In the genomic region with DNA sequence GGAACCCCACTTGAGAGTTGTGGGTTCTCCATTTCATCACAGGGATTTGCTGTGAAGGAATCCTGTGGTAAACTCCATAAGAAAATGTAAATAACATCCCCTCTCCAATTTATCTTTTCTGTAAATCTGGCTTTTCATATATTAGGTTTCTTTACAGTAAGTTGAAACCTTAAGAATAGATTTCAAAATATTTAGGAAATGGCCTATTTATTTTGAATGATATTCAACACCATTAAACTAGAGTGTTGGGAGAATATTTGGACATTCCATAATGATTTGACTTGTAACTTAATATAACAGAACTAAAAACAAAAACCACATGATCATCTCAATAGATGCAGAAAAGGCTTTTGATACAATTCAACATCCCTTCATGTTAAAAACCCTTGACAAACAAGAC, we compare ENCODE assay signal across 28 cellular contexts.
"Had no signal": no experiment of that assay in that cellular context is flagged by ENCODE, and none has a peak within 500 bp of the region (broad histone marks: within the 10 kb centered on the region; RNA-seq: fewer than 3 reads in every experiment).

No MANE protein-coding gene starts in this region.

- H3K9ac ChIP-seq: parathyroid adenoma had no signal

- H3K4me2 ChIP-seq: smooth muscle cell had no signal

- H3K4me3 ChIP-seq: ovary, psoas muscle, skin epidermis, smooth muscle cell, spleen, stomach, thoracic aorta, thyroid gland, tibial nerve, upper lobe of left lung, vagina had no signal

- H3K9me3 ChIP-seq: neutrophil, ovary, psoas muscle, stomach, thyroid gland, tibial nerve, upper lobe of left lung, vagina had no signal

- ATAC-seq: naive thymus-derived CD8-positive, alpha-beta T cell; natural killer cell treated with Interleukin-12 subunit alpha and Interleukin-12 subunit beta and Interleukin-15 and Interleukin-18, amount 100 ng/mL, for 72 hours; psoas muscle; right cardiac atrium; sciatic nerve; stimulated activated effector memory CD8-positive, alpha-beta T cell treated with anti-CD3 and anti-CD28 coated beads, Interleukin-12 subunit alpha, Interleukin-12 subunit beta, amount 100 ng/mL, for 72 hours; stimulated activated naive B cell treated with anti-CD40 and anti-IgM and Interleukin-4, amounts not matched to agents 10 μg/mL and 1 μg/mL and 100 μg/mL, for 72 hours had no signal

- H3K79me2 ChIP-seq: parathyroid adenoma had no signal

- H2AFZ ChIP-seq: parathyroid adenoma had no signal

- DNase-seq: naive thymus-derived CD8-positive, alpha-beta T cell; nephron progenitor cell; nucleus accumbens; ovary; posterior cingulate gyrus; psoas muscle; right cardiac atrium; spleen; stimulated activated CD4-positive, alpha-beta T cell treated with anti-CD3 and anti-CD28 coated beads, Interleukin-12 subunit alpha, Interleukin-12 subunit beta, amount 100 ng/mL, for 4 hours; stimulated activated CD4-positive, alpha-beta T cell treated with anti-CD3 and anti-CD28 coated beads, Interleukin-2, amount 100 ng/mL, for 24 hours; stimulated activated CD4-positive, alpha-beta T cell treated with anti-CD3 and anti-CD28 coated beads, Interleukin-2, amount 100 ng/mL, for 48 hours; stimulated activated CD4-positive, alpha-beta T cell treated with anti-CD3 and anti-CD28 coated beads, Interleukin-4, amount 100 ng/mL, for 24 hours; stimulated activated naive B cell treated with anti-CD40 and anti-IgM and Interleukin-4, amounts not matched to agents 10 μg/mL and 1 μg/mL and 100 μg/mL, for 72 hours; stimulated activated naive CD4-positive, alpha-beta T cell treated with Interleukin-2 at 50 U/mL for 16 hours; stomach; thyroid gland; trophoblast cell; upper lobe of left lung had no signal

- H3K27ac ChIP-seq: neutrophil, ovary, parathyroid adenoma, psoas muscle, skin epidermis, spleen, stomach, thoracic aorta, thyroid gland, tibial nerve, vagina had no signal

- H3K27me3 ChIP-seq: neutrophil, ovary, spleen, stomach, thyroid gland, tibial nerve, upper lobe of left lung, vagina had no signal

- H3K36me3 ChIP-seq: neutrophil, ovary, spleen, stomach, thoracic aorta, thyroid gland, tibial nerve, upper lobe of left lung, vagina had no signal

- H3K4me1 ChIP-seq: parathyroid adenoma, psoas muscle, spleen, stomach, vagina had no signal
